ENCODE assay signal across 8 cellular contexts in genomic region chr6:163356324-163356723, GRCh38. TPM values are rescaled to one million over a fixed set of nuclear protein-coding genes. Genes with fewer than 3 reads are reported as not detected.
DNase-seq lines count a peak whose midpoint lies in the region; ATAC-seq, FAIRE-seq and TF ChIP-seq lines count a peak whose summit lies in the region.

No MANE protein-coding gene starts in this region.

- H3K4me2 ChIP-seq in astrocyte (ENCODE audit: low read length): peak overlapping the region; percentile 85

- H3K36me3 ChIP-seq in astrocyte (ENCODE audit: insufficient read depth, low read length) (no peaks in the 10 kb centered on the region), stomach smooth muscle (ENCODE audit: control insufficient read depth in 2 of 2, insufficient read depth in 2 of 2, low read length in 2 of 2) (no peaks in the 10 kb centered on the region), vagina (no peaks in the 10 kb centered on the region)

- no peak for TF ChIP-seq CTCF in astrocyte (IDR thresholded peaks at IDR 0.05; ENCODE audit: insufficient read depth, low read depth, low read length)
- no peak for TF ChIP-seq CTCF in GM13977 (IDR thresholded peaks at IDR 0.05; ENCODE audit: extremely low read depth, insufficient read depth, missing control alignments)
- TF ChIP-seq CTCF in vagina (IDR thresholded peaks at IDR 0.05): no peak

- peak overlapping the region; percentile 93 for H3K27ac Mint-ChIP-seq in astrocyte (ENCODE audit: unreplicated experiment)
- H3K27ac Mint-ChIP-seq in activated CD8-positive, alpha-beta memory T cell treated with anti-CD3 and anti-CD28 coated beads, Interleukin-2, amount 10 ng/mL, durations not matched to agents 7 days and 5 days: no peak overlapping the region

- peaks cover 23% of the 10 kb centered on the region for H3K4me1 ChIP-seq in astrocyte (ENCODE audit: insufficient read depth, low read length)
- H3K4me1 ChIP-seq in stomach smooth muscle (ENCODE audit: control insufficient read depth, insufficient read depth, low read length): peaks cover 2% of the 10 kb centered on the region
- H3K4me1 ChIP-seq in vagina: peaks cover 5% of the 10 kb centered on the region

- FAIRE-seq in HTR-8/SVneo (lab: Jason Lieb, UNC) (no peak), astrocyte (lab: Jason Lieb, UNC) (no peak)

- intact Hi-C loops in vagina (cut with DNase I): no loop called here

- H3K4me1 Mint-ChIP-seq in astrocyte (ENCODE audit: low read depth, unreplicated experiment): peaks cover 28% of the 10 kb centered on the region
- no peaks in the 10 kb centered on the region for H3K4me1 Mint-ChIP-seq in activated CD8-positive, alpha-beta memory T cell treated with anti-CD3 and anti-CD28 coated beads, Interleukin-2, amount 10 ng/mL, durations not matched to agents 7 days and 5 days

- peak overlapping the region; percentile 52 for H3K9ac ChIP-seq in astrocyte (ENCODE audit: low read length)
- no peak overlapping the region for H3K9ac ChIP-seq in stomach smooth muscle (ENCODE audit: low read length in 2 of 2)

- H3K4me3 ChIP-seq in astrocyte (ENCODE audit: insufficient read depth, low read depth, low read length) (no peak overlapping the region), stomach smooth muscle (ENCODE audit: low read length in 2 of 2) (no peak overlapping the region), vagina (no peak overlapping the region)

- H3K9me3 ChIP-seq in astrocyte (ENCODE audit: insufficient read depth, low read depth, low read length) (no peaks in the 10 kb centered on the region), stomach smooth muscle (ENCODE audit: control insufficient read depth in 2 of 2, low read length in 2 of 2) (no peaks in the 10 kb centered on the region), vagina (no peaks in the 10 kb centered on the region)

- ATAC-seq in GM18498 (IDR thresholded peaks at IDR 0.05; ENCODE audit: unreplicated experiment): no peak
- ATAC-seq in activated CD8-positive, alpha-beta memory T cell treated with anti-CD3 and anti-CD28 coated beads, Interleukin-2, amount 10 ng/mL, durations not matched to agents 7 days and 5 days: no peak

- TF ChIP-seq POLR2A in vagina (IDR thresholded peaks at IDR 0.05): no peak

- peak; percentile 51 for DNase-seq in HTR-8/SVneo (ENCODE audit: insufficient read length, low spot score)
- DNase-seq in astrocyte (ENCODE audit: low read depth): peak; percentile 84
- peak; percentile 81 for DNase-seq in islet precursor cell
- no peak for DNase-seq in activated CD8-positive, alpha-beta memory T cell treated with anti-CD3 and anti-CD28 coated beads, Interleukin-2, amount 10 ng/mL, durations not matched to agents 7 days and 5 days
- DNase-seq in GM13977 (ENCODE audit: low spot score): no peak
- DNase-seq in vagina (ENCODE audit: extremely low spot score in 2 of 2): no peak

- H3K27me3 ChIP-seq in astrocyte (ENCODE audit: insufficient read depth, low read length) (no peaks in the 10 kb centered on the region), stomach smooth muscle (ENCODE audit: control insufficient read depth in 1 of 2, insufficient read depth in 2 of 2, low read length in 2 of 2) (peaks cover 0 to 3% of the 10 kb centered on the region in 2 donors), vagina (no peaks in the 10 kb centered on the region)

- no peaks in the 10 kb centered on the region for H3K36me3 Mint-ChIP-seq in astrocyte (ENCODE audit: low read depth, unreplicated experiment)
- H3K36me3 Mint-ChIP-seq in activated CD8-positive, alpha-beta memory T cell treated with anti-CD3 and anti-CD28 coated beads, Interleukin-2, amount 10 ng/mL, durations not matched to agents 7 days and 5 days: no peaks in the 10 kb centered on the region

- H4K20me1 ChIP-seq in astrocyte (ENCODE audit: insufficient read depth, low read length): no peaks in the 10 kb centered on the region

- CTCF ChIA-PET in activated CD8-positive, alpha-beta memory T cell treated with anti-CD3 and anti-CD28 coated beads, Interleukin-2, amount 10 ng/mL, durations not matched to agents 7 days and 5 days (lab: Charles Lee): no interaction called here

- in situ Hi-C loops in GM13977 (cut with MboI; ENCODE audit: low pct_unique_long_range_greater_than_20kb, low sequenced_read_pairs, unreplicated experiment): no loop called here

- H2AFZ ChIP-seq in astrocyte (ENCODE audit: low read depth, low read length): peak overlapping the region; percentile 70

- no peaks in the 10 kb centered on the region for H3K27me3 Mint-ChIP-seq in astrocyte (ENCODE audit: low read depth, unreplicated experiment)
- H3K27me3 Mint-ChIP-seq in activated CD8-positive, alpha-beta memory T cell treated with anti-CD3 and anti-CD28 coated beads, Interleukin-2, amount 10 ng/mL, durations not matched to agents 7 days and 5 days: peaks cover 3% of the 10 kb centered on the region

- peak overlapping the region; percentile 71 for H3K27ac ChIP-seq in astrocyte (ENCODE audit: low read depth, low read length)
- H3K27ac ChIP-seq in stomach smooth muscle (ENCODE audit: low read length): peak overlapping the region; percentile 11
- no peak overlapping the region for H3K27ac ChIP-seq in vagina

- no peak overlapping the region for H3K4me3 Mint-ChIP-seq in astrocyte (ENCODE audit: unreplicated experiment)
- no peak overlapping the region for H3K4me3 Mint-ChIP-seq in activated CD8-positive, alpha-beta memory T cell treated with anti-CD3 and anti-CD28 coated beads, Interleukin-2, amount 10 ng/mL, durations not matched to agents 7 days and 5 days

- no peaks in the 10 kb centered on the region for H3K79me2 ChIP-seq in astrocyte (ENCODE audit: insufficient read depth, low read length)

- no peaks in the 10 kb centered on the region for H3K9me3 Mint-ChIP-seq in astrocyte (ENCODE audit: unreplicated experiment)
- H3K9me3 Mint-ChIP-seq in activated CD8-positive, alpha-beta memory T cell treated with anti-CD3 and anti-CD28 coated beads, Interleukin-2, amount 10 ng/mL, durations not matched to agents 7 days and 5 days (ENCODE audit: low read depth): no peaks in the 10 kb centered on the region

RNA-seq across cellular contexts. Expression of gene QKI, which starts 58.2 kb away (rescaled TPM):
- total RNA-seq in astrocyte: 202 and 204 TPM in 2 replicates
- 10 to 100 TPM; 69.0 to 70.6 TPM for total RNA-seq in activated CD8-positive, alpha-beta memory T cell treated with anti-CD3 and anti-CD28 coated beads, Interleukin-2, amount 10 ng/mL, durations not matched to agents 7 days and 5 days
- 142 TPM for total RNA-seq in vagina

Comparison
In these comparisons a context has a peak if more than half of its experiments do, and no peak if none do; other contexts are left out.
1. DNase-seq: peak in HTR-8/SVneo (single experiment), astrocyte (single experiment) and islet precursor cell (single experiment); none in activated CD8-positive, alpha-beta memory T cell treated with anti-CD3 and anti-CD28 coated beads, Interleukin-2, amount 10 ng/mL, durations not matched to agents 7 days and 5 days (single experiment), GM13977 (single experiment) and vagina (0 of 2).